Comparison of ENCODE assay signal across 1 cellular context in genomic region chr7:1116383-1117008, GRCh38. TPM values are rescaled to one million over a fixed set of nuclear protein-coding genes. Genes with fewer than 3 reads are reported as not detected.
"Had no signal": no experiment of that assay in that cellular context is flagged by ENCODE, and none has a peak within 500 bp of the region (broad histone marks: within the 10 kb centered on the region; RNA-seq: fewer than 3 reads in every experiment).

No MANE protein-coding gene starts in this region.

RNA-seq across cellular contexts. Expression of gene GPER1, which starts 28.6 kb away (rescaled TPM):
- total RNA-seq: natural killer cell treated with Interleukin-12 subunit alpha and Interleukin-12 subunit beta and Interleukin-15 and Interleukin-18, amount 100 ng/mL, for 72 hours had no signal
